ENCODE assay signal across 8 cellular contexts in the genomic region with DNA sequence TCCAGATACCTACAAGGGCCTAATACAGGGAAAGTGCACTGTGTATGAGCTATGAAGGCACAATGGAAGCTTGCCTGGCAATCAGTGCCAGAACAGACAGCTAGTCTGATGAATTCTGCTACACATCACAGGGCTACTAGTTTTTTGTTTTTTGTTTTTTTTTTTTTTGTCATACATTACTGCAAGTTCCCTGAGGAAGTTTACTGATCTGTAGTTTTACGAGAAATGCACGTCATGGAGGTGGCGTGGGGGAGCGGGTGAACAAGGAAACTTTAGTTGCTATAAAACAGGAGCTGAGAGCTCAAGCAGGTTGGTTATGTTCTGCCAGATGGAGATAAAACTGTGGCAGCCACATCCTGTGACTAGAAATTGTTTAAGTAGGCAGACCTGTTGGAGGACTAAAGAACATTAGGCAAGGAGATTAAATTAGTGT. TPM values are rescaled to one million over a fixed set of nuclear protein-coding genes. Genes with fewer than 3 reads are reported as not detected.
A peak's percentile ranks its signal among the peaks of the same experiment; 100 is the strongest.
DNase-seq lines count a peak whose midpoint lies in the region; ATAC-seq and TF ChIP-seq lines count a peak whose summit lies in the region.

No MANE protein-coding gene starts in this region.

- no peaks in the 10 kb centered on the region for H3K4me1 ChIP-seq in right atrium auricular region

- intact Hi-C loops in Right ventricle myocardium inferior (cut with DNase I) (no loop called here), sciatic nerve (cut with DNase I) (no loop called here)

- H3K9me3 ChIP-seq in right atrium auricular region (no peaks in the 10 kb centered on the region), SK-N-MC (ENCODE audit: low read depth, low read length) (no peaks in the 10 kb centered on the region)

- H3K4me1 Mint-ChIP-seq in activated naive CD8-positive, alpha-beta T cell treated with anti-CD3 and anti-CD28 coated beads, Interleukin-2, amount 50 U/mL, for 24 hours = peaks cover 79% of the 10 kb centered on the region

- H3K4me3 Mint-ChIP-seq in activated naive CD8-positive, alpha-beta T cell treated with anti-CD3 and anti-CD28 coated beads, Interleukin-2, amount 50 U/mL, for 24 hours = peak overlapping the region; percentile 71

- no peaks in the 10 kb centered on the region for H3K9me3 Mint-ChIP-seq in activated naive CD8-positive, alpha-beta T cell treated with anti-CD3 and anti-CD28 coated beads, Interleukin-2, amount 50 U/mL, for 24 hours

- no peak for TF ChIP-seq CTCF in right atrium auricular region (IDR thresholded peaks at IDR 0.05)

- H3K9ac ChIP-seq in SK-N-MC (ENCODE audit: insufficient read length) = peak overlapping the region; percentile 28

- ATAC-seq in Right ventricle myocardium inferior (no peak), sciatic nerve (peak; percentile 24), HG02973 (IDR thresholded peaks at IDR 0.05; ENCODE audit: unreplicated experiment) (no peak), HG03025 (IDR thresholded peaks at IDR 0.05; ENCODE audit: low FRiP score, unreplicated experiment) (no peak)
- peak; percentile 58 for ATAC-seq in activated naive CD8-positive, alpha-beta T cell treated with anti-CD3 and anti-CD28 coated beads, Interleukin-2, amount 50 U/mL, for 24 hours

- H3K27ac ChIP-seq in right atrium auricular region (no peak overlapping the region), SK-N-MC (peak overlapping the region; percentile 84)

- no peaks in the 10 kb centered on the region for H3K27me3 ChIP-seq in right atrium auricular region

- H3K36me3 ChIP-seq in right atrium auricular region (no peaks in the 10 kb centered on the region), SK-N-MC (ENCODE audit: insufficient read depth, low read length) (no peaks in the 10 kb centered on the region)

- no peaks in the 10 kb centered on the region for H3K27me3 Mint-ChIP-seq in activated naive CD8-positive, alpha-beta T cell treated with anti-CD3 and anti-CD28 coated beads, Interleukin-2, amount 50 U/mL, for 24 hours

- DNase-seq in Right ventricle myocardium inferior (ENCODE audit: missing footprints) (peak; percentile 76), right atrium auricular region (ENCODE audit: low spot score) (no peak), SK-N-MC (ENCODE audit: low read depth, low spot score) (no peak), sciatic nerve (ENCODE audit: low spot score) (no peak), AG20443 (ENCODE audit: low spot score) (no peak)
- peak; percentile 76 for DNase-seq in activated naive CD8-positive, alpha-beta T cell treated with anti-CD3 and anti-CD28 coated beads, Interleukin-2, amount 50 U/mL, for 24 hours

- peak overlapping the region; percentile 95 for H3K27ac Mint-ChIP-seq in activated naive CD8-positive, alpha-beta T cell treated with anti-CD3 and anti-CD28 coated beads, Interleukin-2, amount 50 U/mL, for 24 hours

- no peak overlapping the region for H3K4me3 ChIP-seq in right atrium auricular region
- H3K4me3 ChIP-seq in SK-N-MC = peak overlapping the region; percentile 26

- H3K36me3 Mint-ChIP-seq in activated naive CD8-positive, alpha-beta T cell treated with anti-CD3 and anti-CD28 coated beads, Interleukin-2, amount 50 U/mL, for 24 hours (ENCODE audit: low read depth) = peaks cover 38% of the 10 kb centered on the region

RNA-seq across cellular contexts. Expression of a gene that starts 17.7 kb away (rescaled TPM):
- total RNA-seq in Right ventricle myocardium inferior (9.7 TPM), right atrium auricular region (10 to 100 TPM in 1 of 2 donors, 1 to 10 TPM in 1; 5.5 to 10.1 TPM), sciatic nerve (62.8 TPM)

Comparison
In these comparisons a context has a peak if more than half of its experiments do, and no peak if none do; other contexts are left out.
1. DNase-seq: peak in Right ventricle myocardium inferior (single experiment) and activated naive CD8-positive, alpha-beta T cell treated with anti-CD3 and anti-CD28 coated beads, Interleukin-2, amount 50 U/mL, for 24 hours (single experiment); none in right atrium auricular region (single experiment), SK-N-MC (single experiment), sciatic nerve (single experiment) and AG20443 (single experiment).
2. ATAC-seq: peak in activated naive CD8-positive, alpha-beta T cell treated with anti-CD3 and anti-CD28 coated beads, Interleukin-2, amount 50 U/mL, for 24 hours (single experiment) and sciatic nerve (single experiment); none in Right ventricle myocardium inferior (single experiment), HG02973 (single experiment) and HG03025 (single experiment).